In the genomic region with DNA sequence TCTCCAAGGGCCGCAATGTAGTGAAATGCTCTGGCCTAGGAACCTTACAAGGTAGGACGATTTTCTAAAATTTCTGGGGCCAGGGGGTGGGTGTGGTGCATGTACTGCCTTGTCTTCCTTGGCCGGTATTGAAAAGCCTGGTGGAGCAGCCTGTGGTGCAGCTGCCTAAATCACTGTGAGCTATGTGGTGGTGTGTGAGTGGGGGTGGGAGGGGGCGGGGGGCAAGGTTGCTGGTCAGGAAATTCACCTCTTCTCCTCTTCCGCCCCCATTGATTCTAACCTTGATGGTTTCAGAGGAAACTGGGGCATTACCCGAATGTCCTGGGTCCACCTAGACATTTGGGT, we compare ENCODE assay signal across 18 cellular contexts.
DNase-seq lines count a peak whose midpoint lies in the region; FAIRE-seq and TF ChIP-seq lines count a peak whose summit lies in the region.
"Had no signal": no experiment of that assay in that cellular context is flagged by ENCODE, and none has a peak within 500 bp of the region (broad histone marks: within the 10 kb centered on the region; RNA-seq: fewer than 3 reads in every experiment).

No MANE protein-coding gene starts in this region.

- H3K4me1 ChIP-seq in NT2/D1 (ENCODE audit: insufficient read depth, insufficient read length) (peaks cover 2% of the 10 kb centered on the region), vagina (peaks cover 7% of the 10 kb centered on the region)
- H3K4me1 ChIP-seq: prostate gland had no signal

- intact Hi-C loops in vagina (cut with DNase I): no loop called here

- H3K27ac ChIP-seq in cingulate gyrus (ENCODE audit: low read depth, low read length) (peak overlapping the region; percentile 49), skin epidermis (peak overlapping the region in 6 of 21 experiments; percentile 4 to 49 (median 33)), vagina (no peak overlapping the region)
- H3K27ac ChIP-seq: PC-9, prostate gland had no signal

- H3K36me3 ChIP-seq in NT2/D1 (ENCODE audit: insufficient read depth, insufficient read length, low read length): no peaks in the 10 kb centered on the region
- no peaks in the 10 kb centered on the region for H3K36me3 ChIP-seq in vagina
- H3K36me3 ChIP-seq: prostate gland had no signal

- H3K27me3 ChIP-seq in NT2/D1 (ENCODE audit: insufficient read depth, insufficient read length): no peaks in the 10 kb centered on the region
- no peaks in the 10 kb centered on the region for H3K27me3 ChIP-seq in vagina

- no peak for DNase-seq in NT2/D1 (ENCODE audit: low read depth, low spot score)
- no peak for DNase-seq in vagina (ENCODE audit: extremely low spot score in 2 of 2)
- no peak for DNase-seq in GM12892 (ENCODE audit: insufficient read length)
- DNase-seq in T-helper 9 cell: no peak
- DNase-seq in hepatic stellate cell (ENCODE audit: low spot score): no peak
- DNase-seq: activated CD4-positive, alpha-beta memory T cell treated with anti-CD3 and anti-CD28 coated beads, Interleukin-2, amount 10 ng/mL, durations not matched to agents 7 days and 5 days; activated gamma-delta T cell treated with Interleukin-2 at 50 U/mL for 16 hours; cerebellar nuclear complex; foreskin melanocyte; PC-9; stimulated activated CD4-positive, alpha-beta T cell treated with anti-CD3 and anti-CD28 coated beads, Interleukin-2, amount 100 ng/mL, for 48 hours; stimulated activated naive CD4-positive, alpha-beta T cell; T-helper 2 cell had no signal

- TF ChIP-seq CTCF in vagina (IDR thresholded peaks at IDR 0.05): no peak

- peak overlapping the region; percentile 81 for H3K9ac ChIP-seq in NT2/D1 (ENCODE audit: insufficient read length, low read depth)

- TF ChIP-seq POLR2A in vagina (IDR thresholded peaks at IDR 0.05) (no peak), GM12892 (IDR thresholded peaks at IDR 0.05; ENCODE audit: low read depth, low read length) (no peak)

- H3K4me3 ChIP-seq in NT2/D1 (ENCODE audit: insufficient read length, low read depth) (peak overlapping the region; percentile 75), iPS-18c (ENCODE audit: insufficient read depth, low read depth, low read length) (peak overlapping the region; percentile 45), skin epidermis (peak overlapping the region in 4 of 7 experiments; percentile 1 to 15 (median 6)), vagina (no peak overlapping the region)
- H3K4me3 ChIP-seq: lung, PC-9, prostate gland had no signal

- H3K9me3 ChIP-seq in NT2/D1 (ENCODE audit: insufficient read depth, low read length) (no peaks in the 10 kb centered on the region), iPS-18c (ENCODE audit: control insufficient read depth, insufficient read depth, low read length) (no peaks in the 10 kb centered on the region), vagina (no peaks in the 10 kb centered on the region)
- H3K9me3 ChIP-seq: prostate gland had no signal

- FAIRE-seq in GM12892 (lab: Jason Lieb, UNC): no peak

Comparison
In these comparisons a context has a peak if more than half of its experiments do, and no peak if none do; other contexts are left out.
1. H3K4me3 ChIP-seq: peak in NT2/D1 (single experiment), iPS-18c (single experiment) and skin epidermis (4 of 7); none in vagina (0 of 2).